10 cellular contexts compared by ENCODE assay signal in genomic region chrX:135050603-135051002, GRCh38. TPM values are rescaled to one million over a fixed set of nuclear protein-coding genes. Genes with fewer than 3 reads are reported as not detected.
DNase-seq lines count a peak whose midpoint lies in the region; ATAC-seq lines count a peak whose summit lies in the region.
"Had no signal": no experiment of that assay in that cellular context is flagged by ENCODE, and none has a peak within 500 bp of the region (broad histone marks: within the 10 kb centered on the region; RNA-seq: fewer than 3 reads in every experiment).

No MANE protein-coding gene starts in this region.

- H3K4me3 ChIP-seq in right cardiac atrium (ENCODE audit: low read length) = peak overlapping the region; percentile 49

- WGBS in right cardiac atrium = 61% methylated on average over 3 of the region's 3 CpGs

- H3K27ac ChIP-seq in right cardiac atrium (ENCODE audit: low read length) = no peak overlapping the region

- H3K9me3 ChIP-seq in right cardiac atrium (ENCODE audit: control insufficient read depth, low read length) = no peaks in the 10 kb centered on the region

- H3K4me1 ChIP-seq in right cardiac atrium (ENCODE audit: control insufficient read depth, insufficient read depth, low read length) = peaks cover 6% of the 10 kb centered on the region

- H3K4me1 Mint-ChIP-seq in activated CD4-positive, alpha-beta T cell treated with anti-CD3 and anti-CD28 coated beads, Interleukin-2, amount 10 ng/mL, durations not matched to agents 7 days and 5 days = peaks cover 30% of the 10 kb centered on the region
- H3K4me1 Mint-ChIP-seq in activated T-helper 17 cell treated with anti-CD3 and anti-CD28 coated beads, Interleukin-2, amount 50 U/mL, for 72 hours = peaks cover 11% of the 10 kb centered on the region
- peaks cover 18% of the 10 kb centered on the region for H3K4me1 Mint-ChIP-seq in stimulated activated effector memory CD8-positive, alpha-beta T cell treated with anti-CD3 and anti-CD28 coated beads, Interleukin-12 subunit alpha, Interleukin-12 subunit beta, amount 100 ng/mL, for 72 hours

- peak overlapping the region; percentile 97 for H3K27ac Mint-ChIP-seq in activated CD4-positive, alpha-beta T cell treated with anti-CD3 and anti-CD28 coated beads, Interleukin-2, amount 10 ng/mL, durations not matched to agents 7 days and 5 days
- H3K27ac Mint-ChIP-seq in activated T-helper 17 cell treated with anti-CD3 and anti-CD28 coated beads, Interleukin-2, amount 50 U/mL, for 72 hours = peak overlapping the region; percentile 84
- peak overlapping the region; percentile 92 for H3K27ac Mint-ChIP-seq in stimulated activated effector memory CD8-positive, alpha-beta T cell treated with anti-CD3 and anti-CD28 coated beads, Interleukin-12 subunit alpha, Interleukin-12 subunit beta, amount 100 ng/mL, for 72 hours

- H3K9me3 Mint-ChIP-seq in activated CD4-positive, alpha-beta T cell treated with anti-CD3 and anti-CD28 coated beads, Interleukin-2, amount 10 ng/mL, durations not matched to agents 7 days and 5 days = no peaks in the 10 kb centered on the region
- H3K9me3 Mint-ChIP-seq in activated T-helper 17 cell treated with anti-CD3 and anti-CD28 coated beads, Interleukin-2, amount 50 U/mL, for 72 hours = no peaks in the 10 kb centered on the region
- H3K9me3 Mint-ChIP-seq in stimulated activated effector memory CD8-positive, alpha-beta T cell treated with anti-CD3 and anti-CD28 coated beads, Interleukin-12 subunit alpha, Interleukin-12 subunit beta, amount 100 ng/mL, for 72 hours = no peaks in the 10 kb centered on the region

- no peaks in the 10 kb centered on the region for H3K27me3 ChIP-seq in right cardiac atrium (ENCODE audit: control insufficient read depth, insufficient read depth)

- POLR2A ChIA-PET in activated CD4-positive, alpha-beta T cell treated with anti-CD3 and anti-CD28 coated beads, Interleukin-2, amount 10 ng/mL, durations not matched to agents 7 days and 5 days (lab: Charles Lee) = no interaction called here

- ATAC-seq in activated T-helper 17 cell treated with anti-CD3 and anti-CD28 coated beads, Interleukin-2, amount 50 U/mL, for 72 hours (replicated peaks) = no peak
- ATAC-seq in right cardiac atrium (no peak), HG02973 (IDR thresholded peaks at IDR 0.05; ENCODE audit: unreplicated experiment) (no peak), GM18502 (IDR thresholded peaks at IDR 0.05; ENCODE audit: poor library complexity, unreplicated experiment) (no peak)
- no peak for ATAC-seq in stimulated activated effector memory CD8-positive, alpha-beta T cell treated with anti-CD3 and anti-CD28 coated beads, Interleukin-12 subunit alpha, Interleukin-12 subunit beta, amount 100 ng/mL, for 72 hours

- peaks cover 16% of the 10 kb centered on the region for H3K36me3 Mint-ChIP-seq in activated CD4-positive, alpha-beta T cell treated with anti-CD3 and anti-CD28 coated beads, Interleukin-2, amount 10 ng/mL, durations not matched to agents 7 days and 5 days (ENCODE audit: low read depth)
- H3K36me3 Mint-ChIP-seq in activated T-helper 17 cell treated with anti-CD3 and anti-CD28 coated beads, Interleukin-2, amount 50 U/mL, for 72 hours (ENCODE audit: low read depth) = peaks cover 13% of the 10 kb centered on the region
- H3K36me3 Mint-ChIP-seq in stimulated activated effector memory CD8-positive, alpha-beta T cell treated with anti-CD3 and anti-CD28 coated beads, Interleukin-12 subunit alpha, Interleukin-12 subunit beta, amount 100 ng/mL, for 72 hours = peaks cover 16% of the 10 kb centered on the region

- no peak for DNase-seq in activated CD4-positive, alpha-beta T cell treated with anti-CD3 and anti-CD28 coated beads, Interleukin-2, amount 10 ng/mL, durations not matched to agents 7 days and 5 days
- DNase-seq in activated CD4-positive, alpha-beta T cell treated with anti-CD3 and anti-CD28 coated beads for 4 hours = no peak
- DNase-seq in right cardiac atrium = no peak
- no peak for DNase-seq in stimulated activated effector memory CD8-positive, alpha-beta T cell treated with anti-CD3 and anti-CD28 coated beads, Interleukin-12 subunit alpha, Interleukin-12 subunit beta, amount 100 ng/mL, for 72 hours (ENCODE audit: low spot score in 2 of 2)
- no peak for DNase-seq in stimulated activated CD4-positive, alpha-beta T cell treated with anti-CD3 and anti-CD28 coated beads, Interleukin-1b, Interleukin-23, amount 100 ng/mL, for 48 hours
- DNase-seq: activated gamma-delta T cell treated with Interleukin-2 at 50 U/mL for 16 hours had no signal

- H3K27me3 Mint-ChIP-seq in activated CD4-positive, alpha-beta T cell treated with anti-CD3 and anti-CD28 coated beads, Interleukin-2, amount 10 ng/mL, durations not matched to agents 7 days and 5 days = no peaks in the 10 kb centered on the region
- no peaks in the 10 kb centered on the region for H3K27me3 Mint-ChIP-seq in activated T-helper 17 cell treated with anti-CD3 and anti-CD28 coated beads, Interleukin-2, amount 50 U/mL, for 72 hours

- intact Hi-C loops in right cardiac atrium (cut with DNase I) = no loop called here

- peak overlapping the region; percentile 81 for H3K4me3 Mint-ChIP-seq in activated CD4-positive, alpha-beta T cell treated with anti-CD3 and anti-CD28 coated beads, Interleukin-2, amount 10 ng/mL, durations not matched to agents 7 days and 5 days
- peak overlapping the region; percentile 97 for H3K4me3 Mint-ChIP-seq in activated T-helper 17 cell treated with anti-CD3 and anti-CD28 coated beads, Interleukin-2, amount 50 U/mL, for 72 hours
- H3K4me3 Mint-ChIP-seq in stimulated activated effector memory CD8-positive, alpha-beta T cell treated with anti-CD3 and anti-CD28 coated beads, Interleukin-12 subunit alpha, Interleukin-12 subunit beta, amount 100 ng/mL, for 72 hours = peak overlapping the region; percentile 92

- CTCF ChIA-PET in activated CD4-positive, alpha-beta T cell treated with anti-CD3 and anti-CD28 coated beads, Interleukin-2, amount 10 ng/mL, durations not matched to agents 7 days and 5 days (lab: Charles Lee) = no interaction called here

RNA-seq across cellular contexts. Expression of gene RTL8A, which starts 1.3 kb away (rescaled TPM):
- 10 to 100 TPM; 12.1 to 13.5 TPM for total RNA-seq in activated CD4-positive, alpha-beta T cell treated with anti-CD3 and anti-CD28 coated beads, Interleukin-2, amount 10 ng/mL, durations not matched to agents 7 days and 5 days
- 10 to 100 TPM; 11.2 to 19.0 TPM for total RNA-seq in activated T-helper 17 cell treated with anti-CD3 and anti-CD28 coated beads, Interleukin-2, amount 50 U/mL, for 72 hours
- 10 to 100 TPM; 28.1 to 40.5 (median 33.0) TPM for total RNA-seq in right cardiac atrium
- polyA plus RNA-seq in right cardiac atrium = 76.4 TPM

RNA-seq across cellular contexts. Expression of gene RTL8C, which starts 18.4 kb away (rescaled TPM):
- 10 to 100 TPM; 15.0 to 15.6 TPM for total RNA-seq in activated CD4-positive, alpha-beta T cell treated with anti-CD3 and anti-CD28 coated beads, Interleukin-2, amount 10 ng/mL, durations not matched to agents 7 days and 5 days
- 10 to 100 TPM; 33.2 to 52.8 TPM for total RNA-seq in activated T-helper 17 cell treated with anti-CD3 and anti-CD28 coated beads, Interleukin-2, amount 50 U/mL, for 72 hours
- 100 to 1,000 TPM; 203 to 266 (median 226) TPM for total RNA-seq in right cardiac atrium
- 384 TPM for polyA plus RNA-seq in right cardiac atrium

RNA-seq across cellular contexts. Expression of gene RTL8B, which starts 28.3 kb away (rescaled TPM):
- under 1 TPM; 0.12 TPM for total RNA-seq in activated CD4-positive, alpha-beta T cell treated with anti-CD3 and anti-CD28 coated beads, Interleukin-2, amount 10 ng/mL, durations not matched to agents 7 days and 5 days
- 1 to 10 TPM in 1 of 2 donors, under 1 TPM in 1; 0.39 to 2.1 TPM for total RNA-seq in activated T-helper 17 cell treated with anti-CD3 and anti-CD28 coated beads, Interleukin-2, amount 50 U/mL, for 72 hours
- 10 to 100 TPM; 12.5 to 14.6 (median 13.8) TPM for total RNA-seq in right cardiac atrium
- 14.0 TPM for polyA plus RNA-seq in right cardiac atrium

RNA-seq across cellular contexts. Expression of gene SMIM10L2B, which starts 47.9 kb away (rescaled TPM):
- total RNA-seq in activated CD4-positive, alpha-beta T cell treated with anti-CD3 and anti-CD28 coated beads, Interleukin-2, amount 10 ng/mL, durations not matched to agents 7 days and 5 days = under 1 TPM in 1 of 2 experiments, not detected in 1; 0.06 TPM
- under 1 TPM in 1 of 2 donors, not detected in 1; 0.13 TPM for total RNA-seq in activated T-helper 17 cell treated with anti-CD3 and anti-CD28 coated beads, Interleukin-2, amount 50 U/mL, for 72 hours
- 10 to 100 TPM; 11.4 to 18.9 (median 15.4) TPM for total RNA-seq in right cardiac atrium
- polyA plus RNA-seq in right cardiac atrium = 19.2 TPM
- total RNA-seq: RPMI7951 had no signal

RNA-seq across cellular contexts. Expression of gene SMIM10, which starts 59.8 kb away (rescaled TPM):
- under 1 TPM in 1 of 2 experiments, not detected in 1; 0.21 TPM for total RNA-seq in activated CD4-positive, alpha-beta T cell treated with anti-CD3 and anti-CD28 coated beads, Interleukin-2, amount 10 ng/mL, durations not matched to agents 7 days and 5 days
- 1 to 10 TPM in 1 of 2 donors, under 1 TPM in 1; 0.45 to 1.3 TPM for total RNA-seq in activated T-helper 17 cell treated with anti-CD3 and anti-CD28 coated beads, Interleukin-2, amount 50 U/mL, for 72 hours
- total RNA-seq in right cardiac atrium = 10 to 100 TPM in 1 of 4 donors, 1 to 10 TPM in 3; 5.7 to 11.1 (median 8.1) TPM
- 12.6 TPM for polyA plus RNA-seq in right cardiac atrium

Comparison
In these comparisons a context has a peak if more than half of its experiments do, and no peak if none do; other contexts are left out.
1. RNA of gene RTL8B, which starts 28.3 kb away (total RNA-seq): 12.5 to 14.6 TPM in right cardiac atrium; 0.39 to 2.1 TPM in activated T-helper 17 cell treated with anti-CD3 and anti-CD28 coated beads, Interleukin-2, amount 50 U/mL, for 72 hours and 0.12 TPM in activated CD4-positive, alpha-beta T cell treated with anti-CD3 and anti-CD28 coated beads, Interleukin-2, amount 10 ng/mL, durations not matched to agents 7 days and 5 days; every median in the first group is over 4 times any median in the second.
2. Peak in every context shown above with its lines, with median percentiles within 50 percentile points of each other: H3K27ac Mint-ChIP-seq and H3K4me3 Mint-ChIP-seq.